ENCODE assay signal across 16 cellular contexts in the genomic region with DNA sequence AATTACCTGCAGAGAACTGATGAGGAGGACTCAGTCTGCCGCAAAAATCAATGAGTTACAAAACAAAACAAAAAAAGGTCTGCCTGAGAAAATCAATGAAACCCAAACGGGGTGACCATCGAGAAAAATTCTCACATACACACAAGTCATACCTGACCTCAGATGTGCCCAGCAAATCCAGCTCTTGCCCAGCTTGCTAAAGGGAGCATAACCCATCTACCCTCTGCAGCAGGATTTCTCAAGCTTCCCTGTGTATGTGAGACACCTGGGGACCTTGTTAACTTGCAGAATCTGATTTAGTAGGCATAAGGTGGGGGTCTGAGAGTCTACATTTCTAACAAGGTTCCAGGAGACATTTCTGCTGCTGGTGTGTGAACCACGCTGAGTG.
DNase-seq lines count a peak whose midpoint lies in the region; ATAC-seq, FAIRE-seq and TF ChIP-seq lines count a peak whose summit lies in the region.
"Had no signal": no experiment of that assay in that cellular context is flagged by ENCODE, and none has a peak within 500 bp of the region (broad histone marks: within the 10 kb centered on the region; RNA-seq: fewer than 3 reads in every experiment).

No MANE protein-coding gene starts in this region.

- H3K9me2 ChIP-seq in PC-3 (replicated peaks; ENCODE audit: low read length) = no peaks in the 10 kb centered on the region

- H3K27me3 Mint-ChIP-seq in astrocyte (ENCODE audit: low read depth, unreplicated experiment) (no peaks in the 10 kb centered on the region), endodermal cell (ENCODE audit: insufficient read depth) (peaks cover 12% of the 10 kb centered on the region)

- H3K36me3 ChIP-seq in PC-3 (ENCODE audit: low read depth, low read length) (no peaks in the 10 kb centered on the region), astrocyte (ENCODE audit: insufficient read depth, low read length) (no peaks in the 10 kb centered on the region), liver (ENCODE audit: control insufficient read depth in 4 of 4, insufficient read depth in 3 of 4, low read depth in 1 of 4, low read length in 3 of 4) (no peaks in the 10 kb centered on the region), skeletal muscle satellite cell (ENCODE audit: insufficient read depth, low read length) (no peaks in the 10 kb centered on the region), endodermal cell (ENCODE audit: control insufficient read depth, insufficient read depth, low read length) (no peaks in the 10 kb centered on the region)
- H3K36me3 ChIP-seq: HAP-1, SJSA1 had no signal

- no peak for DNase-seq in PC-3
- DNase-seq in astrocyte (ENCODE audit: low read depth) = no peak
- DNase-seq in left cardiac atrium = no peak
- DNase-seq in endodermal cell = no peak
- DNase-seq: DND-41, NCI-H1436, NCI-H1930, NCI-H524, NCI-H82 had no signal

- no peaks in the 10 kb centered on the region for H3K79me2 ChIP-seq in PC-3 (ENCODE audit: low read length)
- no peaks in the 10 kb centered on the region for H3K79me2 ChIP-seq in astrocyte (ENCODE audit: insufficient read depth, low read length)

- H3K9me3 ChIP-seq in PC-3 (ENCODE audit: low read length) = no peaks in the 10 kb centered on the region
- H3K9me3 ChIP-seq in astrocyte (ENCODE audit: insufficient read depth, low read depth, low read length) = no peaks in the 10 kb centered on the region
- H3K9me3 ChIP-seq in liver (ENCODE audit: control insufficient read depth in 4 of 4, low read length in 3 of 4) = no peaks in the 10 kb centered on the region
- H3K9me3 ChIP-seq in skeletal muscle satellite cell (replicated peaks; ENCODE audit: low read length) = no peaks in the 10 kb centered on the region
- no peaks in the 10 kb centered on the region for H3K9me3 ChIP-seq in endodermal cell (ENCODE audit: control insufficient read depth, low read length)
- H3K9me3 ChIP-seq: HAP-1, SJSA1 had no signal

- no peaks in the 10 kb centered on the region for H3F3A ChIP-seq in PC-3 (ENCODE audit: low read length, unreplicated experiment)

- no peaks in the 10 kb centered on the region for H3K36me3 Mint-ChIP-seq in astrocyte (ENCODE audit: low read depth, unreplicated experiment)
- no peaks in the 10 kb centered on the region for H3K36me3 Mint-ChIP-seq in endodermal cell (ENCODE audit: low read depth)
- H3K36me3 Mint-ChIP-seq: CD14-positive monocyte had no signal

- H4K20me1 ChIP-seq in PC-3 (ENCODE audit: low read length) (no peaks in the 10 kb centered on the region), astrocyte (ENCODE audit: insufficient read depth, low read length) (no peaks in the 10 kb centered on the region)

- no peak for TF ChIP-seq RAD21 in liver (IDR thresholded peaks at IDR 0.05)

- H3K27ac ChIP-seq in PC-3 (ENCODE audit: low read length) (peak overlapping the region; percentile 38), astrocyte (ENCODE audit: low read depth, low read length) (no peak overlapping the region), liver (ENCODE audit: low read depth in 1 of 2, low read length in 2 of 2) (peak overlapping the region; percentile 69 to 85), endodermal cell (ENCODE audit: low read depth, low read length) (no peak overlapping the region)
- H3K27ac ChIP-seq: GM23248 had no signal

- WGBS in liver = 41% methylated on average over 4 of the region's 4 CpGs
- 98 to 100% methylated on average over 1 to 4 of the region's 4 CpGs for whole genome bisulfite sequencing in endodermal cell (ENCODE audit: insufficient coverage in 1 of 2, insufficient read length in 1 of 2), 2 experiments

- no TSS peak for BruUV-seq in PC-3 (replicated peaks; lab: Mats Ljungman, UMichigan)

- H3K4me1 ChIP-seq in PC-3 (ENCODE audit: insufficient read depth, low read length) (peaks cover 44% of the 10 kb centered on the region), astrocyte (ENCODE audit: insufficient read depth, low read length) (peaks cover 42% of the 10 kb centered on the region), liver (ENCODE audit: control insufficient read depth in 4 of 4, insufficient read depth in 4 of 4, low read length in 3 of 4) (peaks cover 8 to 33% (median 24%) of the 10 kb centered on the region in 4 donors), skeletal muscle satellite cell (ENCODE audit: control insufficient read depth, insufficient read depth, low read length) (peaks cover 38% of the 10 kb centered on the region), endodermal cell (ENCODE audit: control insufficient read depth, insufficient read depth, low read length) (peaks cover 4% of the 10 kb centered on the region)
- H3K4me1 ChIP-seq: HAP-1 had no signal

- H3K9me3 Mint-ChIP-seq in astrocyte (ENCODE audit: unreplicated experiment) = no peaks in the 10 kb centered on the region
- H3K9me3 Mint-ChIP-seq in endodermal cell = no peaks in the 10 kb centered on the region

- ATAC-seq in PC-3 = peak; percentile 33
- ATAC-seq in HG03439 (IDR thresholded peaks at IDR 0.05; ENCODE audit: unreplicated experiment) = no peak
- no peak for ATAC-seq in left cardiac atrium

- POLR2A ChIA-PET in PC-3 (lab: Charles Lee; ENCODE audit: unreplicated experiment) = no interaction called here

- FAIRE-seq in astrocyte (lab: Jason Lieb, UNC) = no peak

- H3K4me3 Mint-ChIP-seq in astrocyte (ENCODE audit: unreplicated experiment) (no peak overlapping the region), endodermal cell (no peak overlapping the region)
- H3K4me3 Mint-ChIP-seq: CD14-positive monocyte had no signal

- peak overlapping the region; percentile 79 for H3K27ac Mint-ChIP-seq in astrocyte (ENCODE audit: unreplicated experiment)
- H3K27ac Mint-ChIP-seq in endodermal cell = no peak overlapping the region
- H3K27ac Mint-ChIP-seq: CD14-positive monocyte had no signal

- intact Hi-C loops in PC-3 (cut with micrococcal nuclease) (no loop called here), left cardiac atrium (cut with DNase I) (no loop called here)

- H3K4me1 Mint-ChIP-seq in astrocyte (ENCODE audit: low read depth, unreplicated experiment) (peaks cover 57% of the 10 kb centered on the region), endodermal cell (peaks cover 13% of the 10 kb centered on the region)
- H3K4me1 Mint-ChIP-seq: CD14-positive monocyte had no signal

- H3K27me3 ChIP-seq in PC-3 (ENCODE audit: low read length) = no peaks in the 10 kb centered on the region
- no peaks in the 10 kb centered on the region for H3K27me3 ChIP-seq in astrocyte (ENCODE audit: insufficient read depth, low read length)
- no peaks in the 10 kb centered on the region for H3K27me3 ChIP-seq in liver (ENCODE audit: control insufficient read depth in 4 of 4, insufficient read depth in 4 of 4, low read length in 3 of 4)
- no peaks in the 10 kb centered on the region for H3K27me3 ChIP-seq in skeletal muscle satellite cell (ENCODE audit: control insufficient read depth, insufficient read depth, low read length)
- no peaks in the 10 kb centered on the region for H3K27me3 ChIP-seq in endodermal cell (ENCODE audit: control insufficient read depth, insufficient read depth, low read length, poor library complexity, severe bottlenecking)
- H3K27me3 ChIP-seq: SJSA1 had no signal

- CTCF ChIA-PET in PC-3 (lab: Charles Lee) = no interaction called here

- no peak overlapping the region for H2AFZ ChIP-seq in PC-3 (ENCODE audit: low read length)
- H2AFZ ChIP-seq in astrocyte (ENCODE audit: low read depth, low read length) = no peak overlapping the region
- H2AFZ ChIP-seq: GM23248 had no signal

- no peak overlapping the region for H3K9ac ChIP-seq in PC-3 (ENCODE audit: low read length)
- H3K9ac ChIP-seq in astrocyte (ENCODE audit: low read length) = no peak overlapping the region
- no peak overlapping the region for H3K9ac ChIP-seq in liver (ENCODE audit: low read depth in 1 of 2, low read length in 2 of 2)
- H3K9ac ChIP-seq in skeletal muscle satellite cell (ENCODE audit: low read depth, low read length) = no peak overlapping the region
- no peak overlapping the region for H3K9ac ChIP-seq in endodermal cell (ENCODE audit: extremely low read depth, low read length, poor library complexity, severe bottlenecking)
- H3K9ac ChIP-seq: GM23248 had no signal

- no peak for TF ChIP-seq CTCF in PC-3 (conservative IDR thresholded peaks at IDR 0.05; ENCODE audit: low read depth, low read length)
- TF ChIP-seq CTCF in astrocyte (IDR thresholded peaks at IDR 0.05; ENCODE audit: insufficient read depth, low read depth, low read length) = no peak
- no peak for TF ChIP-seq CTCF in liver (IDR thresholded peaks at IDR 0.05; ENCODE audit: low read depth, low read length, missing input control)
- TF ChIP-seq CTCF in endodermal cell (conservative IDR thresholded peaks at IDR 0.05) = no peak

- H3K4me3 ChIP-seq in PC-3 (ENCODE audit: low read length) (no peak overlapping the region), astrocyte (ENCODE audit: insufficient read depth, low read depth, low read length) (no peak overlapping the region), liver (ENCODE audit: low read depth in 1 of 3, low read length in 3 of 3) (no peak overlapping the region), skeletal muscle satellite cell (ENCODE audit: low read length) (no peak overlapping the region), endodermal cell (ENCODE audit: low read length) (no peak overlapping the region)
- H3K4me3 ChIP-seq: GM23248, HAP-1, SJSA1 had no signal

- peak overlapping the region; percentile 13 for H3K4me2 ChIP-seq in PC-3 (ENCODE audit: low read length)
- H3K4me2 ChIP-seq in astrocyte (ENCODE audit: low read length) = peak overlapping the region; percentile 52
- peak overlapping the region; percentile 4 for H3K4me2 ChIP-seq in skeletal muscle satellite cell (ENCODE audit: low read length)

TF ChIP-seq in liver, 16 proteins besides CTCF, POLR2A, EP300 and RAD21:
- TF ChIP-seq HNF4A (conservative IDR thresholded peaks at IDR 0.05) (peak; percentile 1 to 2), HNF4G (IDR thresholded peaks at IDR 0.05) (peak; percentile 4), YY1 (IDR thresholded peaks at IDR 0.05) (no peak), RXRA (IDR thresholded peaks at IDR 0.05) (peak; percentile 41 to 50)

Comparison
In these comparisons a context has a peak if more than half of its experiments do, and no peak if none do; other contexts are left out.
1. H3K27ac ChIP-seq: peak in PC-3 (single experiment) and liver (2 of 2); none in astrocyte (single experiment) and endodermal cell (single experiment).
2. Peak in every context shown above with its lines, with median percentiles within 50 percentile points of each other: H3K4me2 ChIP-seq.